In the genomic region with DNA sequence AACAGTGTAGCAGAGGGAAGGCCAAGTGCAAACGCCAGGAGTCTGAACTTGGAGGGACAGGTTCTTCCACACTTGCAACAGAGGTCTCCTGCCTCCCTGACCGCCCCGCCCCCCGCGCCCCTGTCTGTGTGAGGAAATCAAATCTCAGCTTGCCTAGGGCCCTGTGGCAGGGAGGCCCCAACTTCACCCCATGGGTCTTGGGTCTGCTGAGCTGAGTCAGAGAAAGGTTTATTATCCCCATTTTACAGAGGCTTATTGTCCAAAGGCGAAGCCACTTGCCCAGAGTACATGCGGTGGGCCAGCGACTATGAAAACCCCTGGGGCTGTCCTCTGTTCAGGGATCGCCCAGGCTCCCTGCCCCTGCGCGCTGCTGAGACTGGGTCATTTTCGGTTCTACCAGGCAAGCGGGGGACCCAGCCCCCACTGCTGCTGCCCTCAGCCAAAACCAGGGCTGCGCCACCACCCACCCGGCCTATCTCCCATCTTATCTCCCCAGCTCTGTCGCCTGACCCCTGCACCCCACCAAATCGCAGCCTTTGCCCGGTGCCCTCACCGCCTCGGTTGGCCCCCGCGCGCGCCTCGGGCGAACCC, we compare ENCODE assay signal across 1 cellular context.
TF ChIP-seq lines count a peak whose summit lies in the region.

No MANE protein-coding gene starts in this region.

TF ChIP-seq in GM23338, 12 proteins besides CTCF, POLR2A, EP300 and RAD21 (continued from another document):
- TF ChIP-seq, protein P1, sequence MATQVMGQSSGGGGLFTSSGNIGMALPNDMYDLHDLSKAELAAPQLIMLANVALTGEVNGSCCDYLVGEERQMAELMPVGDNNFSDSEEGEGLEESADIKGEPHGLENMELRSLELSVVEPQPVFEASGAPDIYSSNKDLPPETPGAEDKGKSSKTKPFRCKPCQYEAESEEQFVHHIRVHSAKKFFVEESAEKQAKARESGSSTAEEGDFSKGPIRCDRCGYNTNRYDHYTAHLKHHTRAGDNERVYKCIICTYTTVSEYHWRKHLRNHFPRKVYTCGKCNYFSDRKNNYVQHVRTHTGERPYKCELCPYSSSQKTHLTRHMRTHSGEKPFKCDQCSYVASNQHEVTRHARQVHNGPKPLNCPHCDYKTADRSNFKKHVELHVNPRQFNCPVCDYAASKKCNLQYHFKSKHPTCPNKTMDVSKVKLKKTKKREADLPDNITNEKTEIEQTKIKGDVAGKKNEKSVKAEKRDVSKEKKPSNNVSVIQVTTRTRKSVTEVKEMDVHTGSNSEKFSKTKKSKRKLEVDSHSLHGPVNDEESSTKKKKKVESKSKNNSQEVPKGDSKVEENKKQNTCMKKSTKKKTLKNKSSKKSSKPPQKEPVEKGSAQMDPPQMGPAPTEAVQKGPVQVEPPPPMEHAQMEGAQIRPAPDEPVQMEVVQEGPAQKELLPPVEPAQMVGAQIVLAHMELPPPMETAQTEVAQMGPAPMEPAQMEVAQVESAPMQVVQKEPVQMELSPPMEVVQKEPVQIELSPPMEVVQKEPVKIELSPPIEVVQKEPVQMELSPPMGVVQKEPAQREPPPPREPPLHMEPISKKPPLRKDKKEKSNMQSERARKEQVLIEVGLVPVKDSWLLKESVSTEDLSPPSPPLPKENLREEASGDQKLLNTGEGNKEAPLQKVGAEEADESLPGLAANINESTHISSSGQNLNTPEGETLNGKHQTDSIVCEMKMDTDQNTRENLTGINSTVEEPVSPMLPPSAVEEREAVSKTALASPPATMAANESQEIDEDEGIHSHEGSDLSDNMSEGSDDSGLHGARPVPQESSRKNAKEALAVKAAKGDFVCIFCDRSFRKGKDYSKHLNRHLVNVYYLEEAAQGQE (IDR thresholded peaks at IDR 0.05; ENCODE audit: unreplicated experiment), result no peak
- TF ChIP-seq ZNF331 (CRISPR knock-in tag; IDR thresholded peaks at IDR 0.05; ENCODE audit: low read depth) (no peak), ZNF114 (CRISPR knock-in tag; IDR thresholded peaks at IDR 0.05) (no peak), POLR2AphosphoS5 (IDR thresholded peaks at IDR 0.05; ENCODE audit: low read depth) (no peak), NANOG (IDR thresholded peaks at IDR 0.05; ENCODE audit: borderline replicate concordance) (no peak), EZH2 (IDR thresholded peaks at IDR 0.05; ENCODE audit: low read depth, unreplicated experiment) (no peak)
- TF ChIP-seq, protein P2, sequence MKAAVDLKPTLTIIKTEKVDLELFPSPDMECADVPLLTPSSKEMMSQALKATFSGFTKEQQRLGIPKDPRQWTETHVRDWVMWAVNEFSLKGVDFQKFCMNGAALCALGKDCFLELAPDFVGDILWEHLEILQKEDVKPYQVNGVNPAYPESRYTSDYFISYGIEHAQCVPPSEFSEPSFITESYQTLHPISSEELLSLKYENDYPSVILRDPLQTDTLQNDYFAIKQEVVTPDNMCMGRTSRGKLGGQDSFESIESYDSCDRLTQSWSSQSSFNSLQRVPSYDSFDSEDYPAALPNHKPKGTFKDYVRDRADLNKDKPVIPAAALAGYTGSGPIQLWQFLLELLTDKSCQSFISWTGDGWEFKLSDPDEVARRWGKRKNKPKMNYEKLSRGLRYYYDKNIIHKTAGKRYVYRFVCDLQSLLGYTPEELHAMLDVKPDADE (IDR thresholded peaks at IDR 0.05), result no peak
- TF ChIP-seq, protein P3, sequence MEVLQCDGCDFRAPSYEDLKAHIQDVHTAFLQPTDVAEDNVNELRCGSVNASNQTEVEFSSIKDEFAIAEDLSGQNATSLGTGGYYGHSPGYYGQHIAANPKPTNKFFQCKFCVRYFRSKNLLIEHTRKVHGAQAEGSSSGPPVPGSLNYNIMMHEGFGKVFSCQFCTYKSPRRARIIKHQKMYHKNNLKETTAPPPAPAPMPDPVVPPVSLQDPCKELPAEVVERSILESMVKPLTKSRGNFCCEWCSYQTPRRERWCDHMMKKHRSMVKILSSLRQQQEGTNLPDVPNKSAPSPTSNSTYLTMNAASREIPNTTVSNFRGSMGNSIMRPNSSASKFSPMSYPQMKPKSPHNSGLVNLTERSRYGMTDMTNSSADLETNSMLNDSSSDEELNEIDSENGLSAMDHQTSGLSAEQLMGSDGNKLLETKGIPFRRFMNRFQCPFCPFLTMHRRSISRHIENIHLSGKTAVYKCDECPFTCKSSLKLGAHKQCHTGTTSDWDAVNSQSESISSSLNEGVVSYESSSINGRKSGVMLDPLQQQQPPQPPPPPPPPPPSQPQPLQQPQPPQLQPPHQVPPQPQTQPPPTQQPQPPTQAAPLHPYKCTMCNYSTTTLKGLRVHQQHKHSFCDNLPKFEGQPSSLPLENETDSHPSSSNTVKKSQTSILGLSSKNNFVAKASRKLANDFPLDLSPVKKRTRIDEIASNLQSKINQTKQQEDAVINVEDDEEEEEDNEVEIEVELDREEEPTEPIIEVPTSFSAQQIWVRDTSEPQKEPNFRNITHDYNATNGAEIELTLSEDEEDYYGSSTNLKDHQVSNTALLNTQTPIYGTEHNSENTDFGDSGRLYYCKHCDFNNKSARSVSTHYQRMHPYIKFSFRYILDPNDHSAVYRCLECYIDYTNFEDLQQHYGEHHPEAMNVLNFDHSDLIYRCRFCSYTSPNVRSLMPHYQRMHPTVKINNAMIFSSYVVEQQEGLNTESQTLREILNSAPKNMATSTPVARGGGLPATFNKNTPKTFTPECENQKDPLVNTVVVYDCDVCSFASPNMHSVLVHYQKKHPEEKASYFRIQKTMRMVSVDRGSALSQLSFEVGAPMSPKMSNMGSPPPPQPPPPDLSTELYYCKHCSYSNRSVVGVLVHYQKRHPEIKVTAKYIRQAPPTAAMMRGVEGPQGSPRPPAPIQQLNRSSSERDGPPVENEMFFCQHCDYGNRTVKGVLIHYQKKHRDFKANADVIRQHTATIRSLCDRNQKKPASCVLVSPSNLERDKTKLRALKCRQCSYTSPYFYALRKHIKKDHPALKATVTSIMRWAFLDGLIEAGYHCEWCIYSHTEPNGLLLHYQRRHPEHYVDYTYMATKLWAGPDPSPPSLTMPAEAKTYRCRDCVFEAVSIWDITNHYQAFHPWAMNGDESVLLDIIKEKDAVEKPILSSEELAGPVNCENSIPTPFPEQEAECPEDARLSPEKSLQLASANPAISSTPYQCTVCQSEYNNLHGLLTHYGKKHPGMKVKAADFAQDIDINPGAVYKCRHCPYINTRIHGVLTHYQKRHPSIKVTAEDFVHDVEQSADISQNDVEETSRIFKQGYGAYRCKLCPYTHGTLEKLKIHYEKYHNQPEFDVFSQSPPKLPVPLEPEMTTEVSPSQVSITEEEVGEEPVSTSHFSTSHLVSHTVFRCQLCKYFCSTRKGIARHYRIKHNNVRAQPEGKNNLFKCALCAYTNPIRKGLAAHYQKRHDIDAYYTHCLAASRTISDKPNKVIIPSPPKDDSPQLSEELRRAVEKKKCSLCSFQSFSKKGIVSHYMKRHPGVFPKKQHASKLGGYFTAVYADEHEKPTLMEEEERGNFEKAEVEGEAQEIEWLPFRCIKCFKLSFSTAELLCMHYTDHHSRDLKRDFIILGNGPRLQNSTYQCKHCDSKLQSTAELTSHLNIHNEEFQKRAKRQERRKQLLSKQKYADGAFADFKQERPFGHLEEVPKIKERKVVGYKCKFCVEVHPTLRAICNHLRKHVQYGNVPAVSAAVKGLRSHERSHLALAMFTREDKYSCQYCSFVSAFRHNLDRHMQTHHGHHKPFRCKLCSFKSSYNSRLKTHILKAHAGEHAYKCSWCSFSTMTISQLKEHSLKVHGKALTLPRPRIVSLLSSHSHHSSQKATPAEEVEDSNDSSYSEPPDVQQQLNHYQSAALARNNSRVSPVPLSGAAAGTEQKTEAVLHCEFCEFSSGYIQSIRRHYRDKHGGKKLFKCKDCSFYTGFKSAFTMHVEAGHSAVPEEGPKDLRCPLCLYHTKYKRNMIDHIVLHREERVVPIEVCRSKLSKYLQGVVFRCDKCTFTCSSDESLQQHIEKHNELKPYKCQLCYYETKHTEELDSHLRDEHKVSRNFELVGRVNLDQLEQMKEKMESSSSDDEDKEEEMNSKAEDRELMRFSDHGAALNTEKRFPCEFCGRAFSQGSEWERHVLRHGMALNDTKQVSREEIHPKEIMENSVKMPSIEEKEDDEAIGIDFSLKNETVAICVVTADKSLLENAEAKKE (CRISPR knock-in tag; IDR thresholded peaks at IDR 0.05), result no peak
